Comparison of ENCODE assay signal across 2 cellular contexts in genomic region chr2:38529208-38529607, GRCh38.
TF ChIP-seq lines count a peak whose summit lies in the region.

No MANE protein-coding gene starts in this region.

TF ChIP-seq in SK-N-SH, 30 proteins besides CTCF, POLR2A, EP300 and RAD21 (continued from another document):
- TF ChIP-seq MXI1 (IDR thresholded peaks at IDR 0.05; ENCODE audit: low read depth, low read length) = no peak
- TF ChIP-seq EZH2phosphoT487 (IDR thresholded peaks at IDR 0.05; ENCODE audit: borderline replicate concordance, low read depth) = no peak
- TF ChIP-seq REST (IDR thresholded peaks at IDR 0.05; ENCODE audit: low read depth, low read length) = no peak

TF ChIP-seq in SK-N-SH treated with all-trans-retinoic acid at 6 μM for 48 hours, 23 proteins besides CTCF, POLR2A, EP300 and RAD21 (continued from another document):
- no peak for TF ChIP-seq PPARA (CRISPR knock-in tag; IDR thresholded peaks at IDR 0.05; ENCODE audit: borderline replicate concordance)
- TF ChIP-seq OSR1 (CRISPR knock-in tag; IDR thresholded peaks at IDR 0.05) = no peak
- TF ChIP-seq ZNF70 (CRISPR knock-in tag; IDR thresholded peaks at IDR 0.05) = no peak
- no peak for TF ChIP-seq GLIS3 (CRISPR knock-in tag; IDR thresholded peaks at IDR 0.05)
- no peak for TF ChIP-seq BACH2 (CRISPR knock-in tag; IDR thresholded peaks at IDR 0.05; ENCODE audit: borderline replicate concordance)
- TF ChIP-seq ISL1 (CRISPR knock-in tag; IDR thresholded peaks at IDR 0.05) = no peak
- no peak for TF ChIP-seq ZFP3 (CRISPR knock-in tag; IDR thresholded peaks at IDR 0.05)
